ENCODE assay signal across 17 cellular contexts in the genomic region with DNA sequence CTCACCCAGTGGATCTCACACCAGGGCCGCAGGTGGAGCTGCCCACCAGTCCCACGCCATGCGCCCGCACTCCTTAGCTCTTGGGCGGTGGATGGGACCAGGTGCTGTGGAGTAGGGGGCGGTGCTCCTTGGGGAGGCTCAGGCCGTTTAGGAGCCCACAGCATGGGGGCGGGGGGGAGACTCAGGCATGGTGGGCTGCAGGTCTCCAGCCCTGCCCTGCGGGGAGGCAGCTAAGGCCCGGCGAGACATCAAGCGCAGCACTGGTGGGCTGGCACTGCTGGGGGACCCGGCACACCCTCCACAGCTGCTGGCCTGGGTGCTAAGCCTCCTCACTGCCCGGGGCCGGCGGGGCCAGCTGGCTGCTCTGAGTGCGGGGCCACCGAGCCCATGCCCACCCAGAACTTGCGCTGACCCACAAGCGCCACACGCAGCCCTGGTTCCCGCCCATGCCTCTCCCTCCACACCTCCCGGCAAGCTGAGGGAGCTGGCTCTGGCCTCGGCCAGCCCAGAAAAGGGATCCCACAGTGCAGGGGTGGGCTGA.
DNase-seq lines count a peak whose midpoint lies in the region; ATAC-seq and TF ChIP-seq lines count a peak whose summit lies in the region.
"Had no signal": no experiment of that assay in that cellular context is flagged by ENCODE, and none has a peak within 500 bp of the region (broad histone marks: within the 10 kb centered on the region; RNA-seq: fewer than 3 reads in every experiment).

No MANE protein-coding gene starts in this region.

- H3K4me1 Mint-ChIP-seq in stimulated activated naive CD8-positive, alpha-beta T cell treated with anti-CD3 and anti-CD28 coated beads, Interleukin-15, amount 100 ng/mL, for 72 hours, result no peaks in the 10 kb centered on the region
- H3K4me1 Mint-ChIP-seq: GM23338 had no signal

- H3K79me1 ChIP-seq in neuronal stem cell (ENCODE audit: low read depth, low read length), result no peaks in the 10 kb centered on the region

- H2BK15ac ChIP-seq in neuronal stem cell (ENCODE audit: low read length), result no peak overlapping the region

- no peak overlapping the region for H3K4ac ChIP-seq in neuronal stem cell (ENCODE audit: low read length)

- no peak overlapping the region for H3K23ac ChIP-seq in neuronal stem cell (ENCODE audit: low read depth, low read length, poor library complexity)

- no peak overlapping the region for H3K4me3 ChIP-seq in neuronal stem cell (ENCODE audit: low read length in 2 of 2)
- H3K4me3 ChIP-seq in colonic mucosa, result no peak overlapping the region
- H3K4me3 ChIP-seq: GM23338 had no signal

- H3K9ac ChIP-seq in neuronal stem cell (ENCODE audit: low read depth, low read length, poor library complexity), result no peak overlapping the region
- no peak overlapping the region for H3K9ac ChIP-seq in colonic mucosa (ENCODE audit: low read depth in 2 of 2, low read length in 2 of 2)

- TF ChIP-seq CTCF in colonic mucosa (IDR thresholded peaks at IDR 0.05), result no peak

- no peak overlapping the region for H2BK5ac ChIP-seq in neuronal stem cell (ENCODE audit: low read length)

- H4K91ac ChIP-seq in neuronal stem cell (ENCODE audit: low read depth, low read length, poor library complexity), result no peak overlapping the region

- H3K27me3 ChIP-seq in neuronal stem cell (ENCODE audit: control insufficient read depth in 3 of 3, insufficient read depth in 3 of 3, low read depth in 1 of 3, low read length in 3 of 3), result no peaks in the 10 kb centered on the region
- no peaks in the 10 kb centered on the region for H3K27me3 ChIP-seq in colonic mucosa

- H3K27me3 Mint-ChIP-seq in stimulated activated naive CD8-positive, alpha-beta T cell treated with anti-CD3 and anti-CD28 coated beads, Interleukin-15, amount 100 ng/mL, for 72 hours, result no peaks in the 10 kb centered on the region

- H4K8ac ChIP-seq in neuronal stem cell (ENCODE audit: low read depth, low read length), result peak overlapping the region; percentile 17

- no peak overlapping the region for H3K27ac ChIP-seq in neuronal stem cell (replicated peaks; ENCODE audit: low read length)
- no peak overlapping the region for H3K27ac ChIP-seq in colonic mucosa
- H3K27ac ChIP-seq: 22Rv1 had no signal

- no peak overlapping the region for H2BK120ac ChIP-seq in neuronal stem cell (ENCODE audit: low read depth, low read length)

- intact Hi-C loops in colonic mucosa (cut with DNase I), result no loop called here

- H3K4me2 ChIP-seq in neuronal stem cell (ENCODE audit: insufficient read depth, low read length, poor library complexity, severe bottlenecking), result no peak overlapping the region
- H3K4me2 ChIP-seq: GM23338 had no signal

- DNase-seq in activated gamma-delta T cell (lab: John Stamatoyannopoulos, UW) (peak; percentile 8), activated gamma-delta T cell treated with Interleukin-2 at 50 U/mL for 16 hours (no peak), neuronal stem cell (ENCODE audit: low spot score) (no peak), colonic mucosa (no peak)
- DNase-seq in stimulated activated naive CD8-positive, alpha-beta T cell treated with anti-CD3 and anti-CD28 coated beads, Interleukin-15, amount 100 ng/mL, for 72 hours, result no peak
- DNase-seq in stimulated activated naive CD8-positive, alpha-beta T cell treated with anti-CD3 and anti-CD28 coated beads, Interleukin-15, Interleukin-2, amounts not matched to agents 100 U/mL and 50 U/mL, for 24 hours, result no peak
- no peak for DNase-seq in stimulated activated naive CD4-positive, alpha-beta T cell (lab: John Stamatoyannopoulos, UW)
- DNase-seq: CD8-positive, alpha-beta T cell; COR-L47; DMS153; DMS79 treated with DMSO at 0.1 percent for 48 hours; EL; H7 had no signal

- H3K4me1 ChIP-seq in neuronal stem cell (ENCODE audit: control insufficient read depth in 2 of 2, insufficient read depth in 1 of 2, low read depth in 1 of 2, low read length in 2 of 2), result no peaks in the 10 kb centered on the region
- H3K4me1 ChIP-seq in colonic mucosa, result no peaks in the 10 kb centered on the region

- H2BK12ac ChIP-seq in neuronal stem cell (ENCODE audit: low read length), result peak overlapping the region; percentile 10

- no CpG with 5 or more reads among the region's 24 CpGs for WGBS in neuronal stem cell (ENCODE audit: extremely low coverage in 2 of 2, insufficient read length in 2 of 2, insufficient replicate concordance in 1 of 2), 2 donors

- H3K14ac ChIP-seq in neuronal stem cell (ENCODE audit: low read length), result no peak overlapping the region

- H3K9me3 Mint-ChIP-seq in stimulated activated naive CD8-positive, alpha-beta T cell treated with anti-CD3 and anti-CD28 coated beads, Interleukin-15, amount 100 ng/mL, for 72 hours, result peaks cover 19 to 22% of the 10 kb centered on the region in 2 donors

- no peak overlapping the region for H2AK5ac ChIP-seq in neuronal stem cell (ENCODE audit: low read depth, low read length)

- ATAC-seq in stimulated activated naive CD8-positive, alpha-beta T cell treated with anti-CD3 and anti-CD28 coated beads, Interleukin-15, amount 100 ng/mL, for 72 hours, result peak; percentile 56
- no peak for ATAC-seq in stimulated activated naive CD8-positive, alpha-beta T cell treated with anti-CD3 and anti-CD28 coated beads, Interleukin-15, Interleukin-2, amounts not matched to agents 100 U/mL and 50 U/mL, for 24 hours
- ATAC-seq: CD8-positive, alpha-beta T cell; GM23338; HepG2 had no signal

- H3K9me3 ChIP-seq in neuronal stem cell (replicated peaks in 1 of 2; ENCODE audit: control insufficient read depth in 2 of 2, insufficient read depth in 1 of 2, low read depth in 1 of 2, low read length in 2 of 2) (no peaks in the 10 kb centered on the region), colonic mucosa (no peaks in the 10 kb centered on the region)

- no peak overlapping the region for H3K18ac ChIP-seq in neuronal stem cell (ENCODE audit: low read length)

- H3K27ac Mint-ChIP-seq in stimulated activated naive CD8-positive, alpha-beta T cell treated with anti-CD3 and anti-CD28 coated beads, Interleukin-15, amount 100 ng/mL, for 72 hours, result no peak overlapping the region
- H3K27ac Mint-ChIP-seq: CD14-positive monocyte; CD8-positive, alpha-beta T cell; GM23338 had no signal

- H3K4me3 Mint-ChIP-seq in stimulated activated naive CD8-positive, alpha-beta T cell treated with anti-CD3 and anti-CD28 coated beads, Interleukin-15, amount 100 ng/mL, for 72 hours, result no peak overlapping the region
- H3K4me3 Mint-ChIP-seq: CD14-positive monocyte; CD8-positive, alpha-beta T cell; GM23338 had no signal

- H2AFZ ChIP-seq in neuronal stem cell (ENCODE audit: low read length), result no peak overlapping the region
- H2AFZ ChIP-seq: GM23338 had no signal

- H3K36me3 ChIP-seq in neuronal stem cell (replicated peaks in 1 of 2; ENCODE audit: control insufficient read depth in 2 of 2, insufficient read depth in 2 of 2, low read length in 2 of 2) (no peaks in the 10 kb centered on the region), colonic mucosa (no peaks in the 10 kb centered on the region)
